16 cellular contexts compared by ENCODE assay signal in genomic region chr12:84091642-84092041, GRCh38.
A peak's percentile ranks its signal among the peaks of the same experiment; 100 is the strongest.
DNase-seq lines count a peak whose midpoint lies in the region; TF ChIP-seq lines count a peak whose summit lies in the region.
"Had no signal": no experiment of that assay in that cellular context is flagged by ENCODE, and none has a peak within 500 bp of the region (broad histone marks: within the 10 kb centered on the region; RNA-seq: fewer than 3 reads in every experiment).

No MANE protein-coding gene starts in this region.

- H3K9ac ChIP-seq in neuronal stem cell (ENCODE audit: low read depth, low read length, poor library complexity): no peak overlapping the region
- H3K9ac ChIP-seq: GM23248 had no signal

- no peak overlapping the region for H3K4me3 Mint-ChIP-seq in CD4-positive, alpha-beta memory T cell
- H3K4me3 Mint-ChIP-seq in mesothelial cell of epicardium: no peak overlapping the region
- H3K4me3 Mint-ChIP-seq: CD8-positive, alpha-beta T cell had no signal

- no peak overlapping the region for H3K4me2 ChIP-seq in neuronal stem cell (ENCODE audit: insufficient read depth, low read length, poor library complexity, severe bottlenecking)

- H2AFZ ChIP-seq in neuronal stem cell (ENCODE audit: low read length): no peak overlapping the region
- H2AFZ ChIP-seq: GM23248 had no signal

- H2BK15ac ChIP-seq in neuronal stem cell (ENCODE audit: low read length): no peak overlapping the region

- H2BK5ac ChIP-seq in neuronal stem cell (ENCODE audit: low read length): no peak overlapping the region

- TF ChIP-seq CTCF in epithelial cell of esophagus (IDR thresholded peaks at IDR 0.05; ENCODE audit: insufficient read depth, low read depth, low read length, missing control alignments) (no peak), GM13977 (IDR thresholded peaks at IDR 0.05; ENCODE audit: extremely low read depth, insufficient read depth, missing control alignments) (no peak), mesothelial cell of epicardium (IDR thresholded peaks at IDR 0.05; ENCODE audit: unreplicated experiment) (no peak)

- H3K4me3 ChIP-seq in epithelial cell of esophagus (ENCODE audit: low read length) (no peak overlapping the region), neuronal stem cell (ENCODE audit: low read length in 2 of 2) (no peak overlapping the region)
- no peak overlapping the region for H3K4me3 ChIP-seq in CD4-positive, alpha-beta memory T cell (ENCODE audit: low read length in 2 of 2)
- H3K4me3 ChIP-seq: GM23248 had no signal

- no peaks in the 10 kb centered on the region for H3K4me1 ChIP-seq in neuronal stem cell (ENCODE audit: control insufficient read depth in 2 of 2, insufficient read depth in 1 of 2, low read depth in 1 of 2, low read length in 2 of 2)
- no peaks in the 10 kb centered on the region for H3K4me1 ChIP-seq in CD4-positive, alpha-beta memory T cell (ENCODE audit: insufficient read depth, low read length)
- H3K4me1 ChIP-seq: Caco-2 had no signal

- WGBS in neuronal stem cell (ENCODE audit: extremely low coverage in 2 of 2, insufficient read length in 2 of 2, insufficient replicate concordance in 1 of 2), 2 donors: no CpG with 5 or more reads among the region's 4 CpGs

- DNase-seq in D341Med (ENCODE audit: low spot score) (peak; percentile 14), epithelial cell of esophagus (ENCODE audit: low read depth) (peak; percentile 33), neuronal stem cell (ENCODE audit: low spot score) (no peak), GM13977 (ENCODE audit: low spot score) (no peak), mesothelial cell of epicardium (ENCODE audit: low spot score in 2 of 2, unreplicated experiment in 2 of 2) (no peak)
- no peak for DNase-seq in CD4-positive, alpha-beta memory T cell
- DNase-seq: 8988T; C1 segment of cervical spinal cord; Caco-2; CD8-positive, alpha-beta T cell; DMS 273 treated with DMSO at 0.1 percent for 48 hours; DMS53; DND-41; GM23248; H7; HCEC 1CT had no signal

- H3K27ac ChIP-seq in neuronal stem cell (replicated peaks; ENCODE audit: low read length): no peak overlapping the region
- no peak overlapping the region for H3K27ac ChIP-seq in CD4-positive, alpha-beta memory T cell (ENCODE audit: low read depth, low read length)
- H3K27ac ChIP-seq: GM23248 had no signal

- H3K27ac Mint-ChIP-seq in CD4-positive, alpha-beta memory T cell: no peak overlapping the region
- no peak overlapping the region for H3K27ac Mint-ChIP-seq in mesothelial cell of epicardium
- H3K27ac Mint-ChIP-seq: CD8-positive, alpha-beta T cell had no signal

- peak overlapping the region; percentile 81 for H3K18ac ChIP-seq in neuronal stem cell (ENCODE audit: low read length)

- POLR2A ChIA-PET in CD4-positive, alpha-beta memory T cell (lab: Charles Lee; ENCODE audit: partially characterized antibody): no interaction called here

- no peak overlapping the region for H2BK120ac ChIP-seq in neuronal stem cell (ENCODE audit: low read depth, low read length)

- no peak overlapping the region for H3K14ac ChIP-seq in neuronal stem cell (ENCODE audit: low read length)

- no peaks in the 10 kb centered on the region for H3K9me3 ChIP-seq in neuronal stem cell (replicated peaks in 1 of 2; ENCODE audit: control insufficient read depth in 2 of 2, insufficient read depth in 1 of 2, low read depth in 1 of 2, low read length in 2 of 2)
- H3K9me3 ChIP-seq in CD4-positive, alpha-beta memory T cell (ENCODE audit: control insufficient read depth in 1 of 2, low read length in 2 of 2): no peaks in the 10 kb centered on the region

- no peaks in the 10 kb centered on the region for H3K79me1 ChIP-seq in neuronal stem cell (ENCODE audit: low read depth, low read length)

- peaks cover 0 to 10% (median 0%) of the 10 kb centered on the region in 8 donors for H3K9me3 Mint-ChIP-seq in CD4-positive, alpha-beta memory T cell
- peaks cover 13% of the 10 kb centered on the region for H3K9me3 Mint-ChIP-seq in mesothelial cell of epicardium

- H3K36me3 ChIP-seq in neuronal stem cell (replicated peaks in 1 of 2; ENCODE audit: control insufficient read depth in 2 of 2, insufficient read depth in 2 of 2, low read length in 2 of 2): no peaks in the 10 kb centered on the region
- H3K36me3 ChIP-seq in CD4-positive, alpha-beta memory T cell (ENCODE audit: insufficient read depth, low read length): no peaks in the 10 kb centered on the region

- H3K4me1 Mint-ChIP-seq in CD4-positive, alpha-beta memory T cell: no peaks in the 10 kb centered on the region
- H3K4me1 Mint-ChIP-seq in mesothelial cell of epicardium: no peaks in the 10 kb centered on the region

- no peak overlapping the region for H4K8ac ChIP-seq in neuronal stem cell (ENCODE audit: low read depth, low read length)

- H3K27me3 Mint-ChIP-seq in CD4-positive, alpha-beta memory T cell: no peaks in the 10 kb centered on the region
- H3K27me3 Mint-ChIP-seq in mesothelial cell of epicardium (ENCODE audit: low read depth): no peaks in the 10 kb centered on the region

- H2BK12ac ChIP-seq in neuronal stem cell (ENCODE audit: low read length): no peak overlapping the region

- H2AK5ac ChIP-seq in neuronal stem cell (ENCODE audit: low read depth, low read length): peak overlapping the region; percentile 1

- H3K23ac ChIP-seq in neuronal stem cell (ENCODE audit: low read depth, low read length, poor library complexity): no peak overlapping the region

- CTCF ChIA-PET in CD4-positive, alpha-beta memory T cell (lab: Charles Lee; ENCODE audit: partially characterized antibody): no interaction called here

- no peaks in the 10 kb centered on the region for H3K27me3 ChIP-seq in neuronal stem cell (ENCODE audit: control insufficient read depth in 3 of 3, insufficient read depth in 3 of 3, low read depth in 1 of 3, low read length in 3 of 3)
- no peaks in the 10 kb centered on the region for H3K27me3 ChIP-seq in CD4-positive, alpha-beta memory T cell (ENCODE audit: insufficient read depth, low read length)

- in situ Hi-C loops in GM13977 (cut with MboI; ENCODE audit: low pct_unique_long_range_greater_than_20kb, low sequenced_read_pairs, unreplicated experiment): no loop called here

- H3K4ac ChIP-seq in neuronal stem cell (ENCODE audit: low read length): peak overlapping the region; percentile 95

- intact Hi-C loops in CD4-positive, alpha-beta memory T cell (cut with micrococcal nuclease): no loop called here

- no peak overlapping the region for H4K91ac ChIP-seq in neuronal stem cell (ENCODE audit: low read depth, low read length, poor library complexity)

- no peaks in the 10 kb centered on the region for H3K36me3 Mint-ChIP-seq in CD4-positive, alpha-beta memory T cell
- H3K36me3 Mint-ChIP-seq in mesothelial cell of epicardium: no peaks in the 10 kb centered on the region
- H3K36me3 Mint-ChIP-seq: CD8-positive, alpha-beta T cell had no signal

Comparison
In these comparisons a context has a peak if more than half of its experiments do, and no peak if none do; other contexts are left out.
1. DNase-seq: peak in D341Med (single experiment) and epithelial cell of esophagus (single experiment); none in neuronal stem cell (single experiment), CD4-positive, alpha-beta memory T cell (0 of 5), GM13977 (single experiment) and mesothelial cell of epicardium (0 of 2).